Comparison of ENCODE assay signal across 1 cellular context in the genomic region with DNA sequence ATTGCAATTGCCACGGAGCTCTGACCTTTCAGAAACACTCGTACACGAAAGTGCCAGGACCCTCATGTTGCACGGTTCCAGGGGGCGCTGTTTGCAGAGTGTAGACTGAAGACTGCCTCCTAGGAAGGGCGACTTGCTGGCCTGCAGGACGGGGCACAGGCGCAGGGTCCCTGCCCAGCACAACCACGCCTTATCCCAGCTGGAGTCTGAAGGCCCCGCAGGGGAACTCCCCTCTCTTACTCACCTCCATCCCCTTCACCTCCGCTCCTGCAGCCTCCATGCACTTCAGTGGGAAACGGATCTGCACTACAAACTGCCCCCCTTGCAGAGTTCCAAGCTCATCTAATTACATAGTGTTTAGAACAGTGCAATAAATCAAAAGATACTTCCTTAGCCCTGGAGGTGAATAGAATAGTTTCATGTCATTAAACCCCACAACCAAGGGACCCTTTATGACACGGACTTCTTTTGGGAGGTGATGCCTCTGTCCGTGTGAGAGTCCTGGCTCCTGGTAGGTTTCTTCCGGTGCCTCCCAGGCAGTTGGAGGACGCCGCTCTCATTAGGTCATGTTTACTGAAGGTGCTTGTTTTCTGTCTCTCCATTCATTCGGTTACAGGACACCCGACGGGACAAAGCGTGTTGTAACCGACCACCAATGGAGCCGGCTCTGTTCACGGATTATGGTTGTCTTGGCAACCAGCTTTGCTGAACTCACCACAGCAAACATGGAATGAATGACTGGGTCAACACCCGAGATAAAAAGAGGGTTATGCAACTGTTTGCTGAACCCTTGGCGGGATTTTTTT.
TF ChIP-seq lines count a peak whose summit lies in the region.

No MANE protein-coding gene starts in this region.

TF ChIP-seq in HEK293, 187 proteins besides CTCF, POLR2A, EP300 and RAD21 (continued from another document and continues in another):
- TF ChIP-seq SP2 (tag by site-specific recombination; IDR thresholded peaks at IDR 0.05) (peak; percentile 12; the same call in 1 of the 2 replicates), ZNF398 (tag by site-specific recombination; IDR thresholded peaks at IDR 0.05) (peak; percentile 36; the same call in 1 of the 2 replicates), MZF1 (tag by site-specific recombination; IDR thresholded peaks at IDR 0.05; ENCODE audit: borderline replicate concordance) (peak; percentile 73), ZNF580 (tag by site-specific recombination; IDR thresholded peaks at IDR 0.05) (peak; percentile 66; the same call in 1 of the 2 replicates), OVOL3 (tag by site-specific recombination; IDR thresholded peaks at IDR 0.05) (no peak), ZFP37 (tag by site-specific recombination; IDR thresholded peaks at IDR 0.05) (peak; percentile 85), ZSCAN16 (tag by site-specific recombination; IDR thresholded peaks at IDR 0.05) (peak; percentile 99), ZNF610 (tag by site-specific recombination; IDR thresholded peaks at IDR 0.05; ENCODE audit: borderline replicate concordance) (peak; percentile 79; the same call in 1 of the 2 replicates), ZNF473 (tag by site-specific recombination; IDR thresholded peaks at IDR 0.05) (no peak), PRDM4 (tag by site-specific recombination; IDR thresholded peaks at IDR 0.05) (peak; percentile 51; the same call in 1 of the 2 replicates), BCL11A (tag by site-specific recombination; IDR thresholded peaks at IDR 0.05; ENCODE audit: low read depth) (no peak), ZIC2 (tag by site-specific recombination; IDR thresholded peaks at IDR 0.05) (peak; percentile 93), HIC1 (tag by site-specific recombination; IDR thresholded peaks at IDR 0.05) (0 out of 2 replicates have a peak, but pooled peaks have one; percentile 32), ZFP69B (tag by site-specific recombination; IDR thresholded peaks at IDR 0.05) (no peak), ZEB2 (tag by site-specific recombination; IDR thresholded peaks at IDR 0.05) (peak; percentile 80), ZNF138 (tag by site-specific recombination; IDR thresholded peaks at IDR 0.05; ENCODE audit: borderline replicate concordance) (no peak), ZNF776 (tag by site-specific recombination; IDR thresholded peaks at IDR 0.05; ENCODE audit: borderline replicate concordance) (no peak), ZNF664 (tag by site-specific recombination; IDR thresholded peaks at IDR 0.05) (no peak), INSM2 (tag by site-specific recombination; IDR thresholded peaks at IDR 0.05) (0 out of 2 replicates have a peak, but pooled peaks have one; percentile 15), REPIN1 (tag by site-specific recombination; IDR thresholded peaks at IDR 0.05; ENCODE audit: low read depth) (no peak), ZFHX2 (tag by site-specific recombination; conservative IDR thresholded peaks at IDR 0.05) (no peak), KLF8 (tag by site-specific recombination; IDR thresholded peaks at IDR 0.05) (no peak; the same call in 1 of the 2 replicates), ZNF302 (tag by site-specific recombination; IDR thresholded peaks at IDR 0.05; ENCODE audit: low read depth) (no peak), ZBTB48 (tag by site-specific recombination; IDR thresholded peaks at IDR 0.05) (peak; percentile 82), ZNF585B (tag by site-specific recombination; IDR thresholded peaks at IDR 0.05) (no peak), ZNF623 (tag by site-specific recombination; IDR thresholded peaks at IDR 0.05) (no peak), MEIS1 (CRISPR knock-in tag; IDR thresholded peaks at IDR 0.05; ENCODE audit: borderline replicate concordance) (peak; percentile 14; the same call in 1 of the 2 replicates), ZSCAN18 (tag by site-specific recombination; IDR thresholded peaks at IDR 0.05) (no peak)
- TF ChIP-seq, protein P1, sequence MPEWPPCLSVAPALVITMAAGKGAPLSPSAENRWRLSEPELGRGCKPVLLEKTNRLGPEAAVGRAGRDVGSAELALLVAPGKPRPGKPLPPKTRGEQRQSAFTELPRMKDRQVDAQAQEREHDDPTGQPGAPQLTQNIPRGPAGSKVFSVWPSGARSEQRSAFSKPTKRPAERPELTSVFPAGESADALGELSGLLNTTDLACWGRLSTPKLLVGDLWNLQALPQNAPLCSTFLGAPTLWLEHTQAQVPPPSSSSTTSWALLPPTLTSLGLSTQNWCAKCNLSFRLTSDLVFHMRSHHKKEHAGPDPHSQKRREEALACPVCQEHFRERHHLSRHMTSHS (tag by site-specific recombination; IDR thresholded peaks at IDR 0.05), result no peak
- TF ChIP-seq, protein P2, sequence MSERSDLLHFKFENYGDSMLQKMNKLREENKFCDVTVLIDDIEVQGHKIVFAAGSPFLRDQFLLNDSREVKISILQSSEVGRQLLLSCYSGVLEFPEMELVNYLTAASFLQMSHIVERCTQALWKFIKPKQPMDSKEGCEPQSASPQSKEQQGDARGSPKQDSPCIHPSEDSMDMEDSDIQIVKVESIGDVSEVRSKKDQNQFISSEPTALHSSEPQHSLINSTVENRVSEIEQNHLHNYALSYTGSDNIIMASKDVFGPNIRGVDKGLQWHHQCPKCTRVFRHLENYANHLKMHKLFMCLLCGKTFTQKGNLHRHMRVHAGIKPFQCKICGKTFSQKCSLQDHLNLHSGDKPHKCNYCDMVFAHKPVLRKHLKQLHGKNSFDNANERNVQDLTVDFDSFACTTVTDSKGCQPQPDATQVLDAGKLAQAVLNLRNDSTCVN (tag by site-specific recombination; optimal IDR thresholded peaks at IDR 0.05), result no peak
- TF ChIP-seq, protein P3, sequence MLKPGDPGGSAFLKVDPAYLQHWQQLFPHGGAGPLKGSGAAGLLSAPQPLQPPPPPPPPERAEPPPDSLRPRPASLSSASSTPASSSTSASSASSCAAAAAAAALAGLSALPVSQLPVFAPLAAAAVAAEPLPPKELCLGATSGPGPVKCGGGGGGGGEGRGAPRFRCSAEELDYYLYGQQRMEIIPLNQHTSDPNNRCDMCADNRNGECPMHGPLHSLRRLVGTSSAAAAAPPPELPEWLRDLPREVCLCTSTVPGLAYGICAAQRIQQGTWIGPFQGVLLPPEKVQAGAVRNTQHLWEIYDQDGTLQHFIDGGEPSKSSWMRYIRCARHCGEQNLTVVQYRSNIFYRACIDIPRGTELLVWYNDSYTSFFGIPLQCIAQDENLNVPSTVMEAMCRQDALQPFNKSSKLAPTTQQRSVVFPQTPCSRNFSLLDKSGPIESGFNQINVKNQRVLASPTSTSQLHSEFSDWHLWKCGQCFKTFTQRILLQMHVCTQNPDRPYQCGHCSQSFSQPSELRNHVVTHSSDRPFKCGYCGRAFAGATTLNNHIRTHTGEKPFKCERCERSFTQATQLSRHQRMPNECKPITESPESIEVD (tag by site-specific recombination; IDR thresholded peaks at IDR 0.05), result peak; percentile 52; the same call in 1 of the 2 replicates
- TF ChIP-seq, protein P4, sequence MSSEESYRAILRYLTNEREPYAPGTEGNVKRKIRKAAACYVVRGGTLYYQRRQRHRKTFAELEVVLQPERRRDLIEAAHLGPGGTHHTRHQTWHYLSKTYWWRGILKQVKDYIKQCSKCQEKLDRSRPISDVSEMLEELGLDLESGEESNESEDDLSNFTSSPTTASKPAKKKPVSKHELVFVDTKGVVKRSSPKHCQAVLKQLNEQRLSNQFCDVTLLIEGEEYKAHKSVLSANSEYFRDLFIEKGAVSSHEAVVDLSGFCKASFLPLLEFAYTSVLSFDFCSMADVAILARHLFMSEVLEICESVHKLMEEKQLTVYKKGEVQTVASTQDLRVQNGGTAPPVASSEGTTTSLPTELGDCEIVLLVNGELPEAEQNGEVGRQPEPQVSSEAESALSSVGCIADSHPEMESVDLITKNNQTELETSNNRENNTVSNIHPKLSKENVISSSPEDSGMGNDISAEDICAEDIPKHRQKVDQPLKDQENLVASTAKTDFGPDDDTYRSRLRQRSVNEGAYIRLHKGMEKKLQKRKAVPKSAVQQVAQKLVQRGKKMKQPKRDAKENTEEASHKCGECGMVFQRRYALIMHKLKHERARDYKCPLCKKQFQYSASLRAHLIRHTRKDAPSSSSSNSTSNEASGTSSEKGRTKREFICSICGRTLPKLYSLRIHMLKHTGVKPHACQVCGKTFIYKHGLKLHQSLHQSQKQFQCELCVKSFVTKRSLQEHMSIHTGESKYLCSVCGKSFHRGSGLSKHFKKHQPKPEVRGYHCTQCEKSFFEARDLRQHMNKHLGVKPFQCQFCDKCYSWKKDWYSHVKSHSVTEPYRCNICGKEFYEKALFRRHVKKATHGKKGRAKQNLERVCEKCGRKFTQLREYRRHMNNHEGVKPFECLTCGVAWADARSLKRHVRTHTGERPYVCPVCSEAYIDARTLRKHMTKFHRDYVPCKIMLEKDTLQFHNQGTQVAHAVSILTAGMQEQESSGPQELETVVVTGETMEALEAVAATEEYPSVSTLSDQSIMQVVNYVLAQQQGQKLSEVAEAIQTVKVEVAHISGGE (tag by site-specific recombination; conservative IDR thresholded peaks at IDR 0.05; ENCODE audit: low read depth), result peak; percentile 53; the same call in 1 of the 2 replicates
